In genomic region chr19:7921302-7921954, GRCh38 we compare ENCODE assay signal across 8 cellular contexts. TPM values are rescaled to one million over a fixed set of nuclear protein-coding genes. Genes with fewer than 3 reads are reported as not detected.
A peak's percentile ranks its signal among the peaks of the same experiment; 100 is the strongest.
DNase-seq lines count a peak whose midpoint lies in the region; ATAC-seq lines count a peak whose summit lies in the region.

No MANE protein-coding gene starts in this region.

- peaks cover 18% of the 10 kb centered on the region for H3K27me3 Mint-ChIP-seq in activated CD4-positive, alpha-beta memory T cell treated with anti-CD3 and anti-CD28 coated beads, Interleukin-2, amount 10 ng/mL, durations not matched to agents 7 days and 5 days

- H3K4me1 Mint-ChIP-seq in activated CD4-positive, alpha-beta memory T cell treated with anti-CD3 and anti-CD28 coated beads, Interleukin-2, amount 10 ng/mL, durations not matched to agents 7 days and 5 days = peaks cover 42% of the 10 kb centered on the region

- H3K4me3 ChIP-seq in iPS-18c (ENCODE audit: insufficient read depth, low read depth, low read length) (peak overlapping the region; percentile 56), subcutaneous abdominal adipose tissue (ENCODE audit: low read depth in 1 of 5, low read length in 5 of 5) (peak overlapping the region; percentile 71 to 94 (median 83))

- CTCF ChIA-PET in activated CD4-positive, alpha-beta memory T cell treated with anti-CD3 and anti-CD28 coated beads, Interleukin-2, amount 10 ng/mL, durations not matched to agents 7 days and 5 days (lab: Charles Lee) = interaction anchor here (1.4 to 3.3 kb wide), 6 partner anchors 8 to 353 kb away, joined by 5 to 26 read pairs (median 21); partner anchors contain the start of genes MAP2K7, TIMM44 and TRAPPC5

- H3K36me3 ChIP-seq in subcutaneous abdominal adipose tissue (ENCODE audit: control insufficient read depth in 5 of 5, insufficient read depth in 5 of 5, low read length in 5 of 5) = peaks cover 0 to 15% (median 12%) of the 10 kb centered on the region in 5 donors

- peak overlapping the region; percentile 33 to 83 (median 70) for H3K9ac ChIP-seq in subcutaneous abdominal adipose tissue (ENCODE audit: low read length in 5 of 5)

- ATAC-seq in GM19397 (IDR thresholded peaks at IDR 0.05; ENCODE audit: unreplicated experiment) (no peak), GM19023 (IDR thresholded peaks at IDR 0.05; ENCODE audit: unreplicated experiment) (no peak), GM18868 (IDR thresholded peaks at IDR 0.05; ENCODE audit: unreplicated experiment) (no peak)

- peak overlapping the region; percentile 80 for H3K27ac Mint-ChIP-seq in activated CD4-positive, alpha-beta memory T cell treated with anti-CD3 and anti-CD28 coated beads, Interleukin-2, amount 10 ng/mL, durations not matched to agents 7 days and 5 days

- peak overlapping the region; percentile 60 for H3K27ac ChIP-seq in subcutaneous abdominal adipose tissue (ENCODE audit: low read depth, low read length)

- H3K27me3 ChIP-seq in subcutaneous abdominal adipose tissue (ENCODE audit: control insufficient read depth in 5 of 5, insufficient read depth in 4 of 5, low read length in 5 of 5) = peaks cover 8 to 22% (median 15%) of the 10 kb centered on the region in 5 donors

- no peaks in the 10 kb centered on the region for H3K36me3 Mint-ChIP-seq in activated CD4-positive, alpha-beta memory T cell treated with anti-CD3 and anti-CD28 coated beads, Interleukin-2, amount 10 ng/mL, durations not matched to agents 7 days and 5 days (ENCODE audit: low read depth)

- POLR2A ChIA-PET in activated CD4-positive, alpha-beta memory T cell treated with anti-CD3 and anti-CD28 coated beads, Interleukin-2, amount 10 ng/mL, durations not matched to agents 7 days and 5 days (lab: Charles Lee) = interaction anchor here (1.3 to 3.3 kb wide), 7 partner anchors 8 to 59 kb away, joined by 3 to 26 read pairs (median 8); partner anchors contain the start of genes MAP2K7 and TIMM44

- no peaks in the 10 kb centered on the region for H3K9me3 Mint-ChIP-seq in activated CD4-positive, alpha-beta memory T cell treated with anti-CD3 and anti-CD28 coated beads, Interleukin-2, amount 10 ng/mL, durations not matched to agents 7 days and 5 days

- peaks cover 11 to 57% (median 44%) of the 10 kb centered on the region in 5 donors for H3K4me1 ChIP-seq in subcutaneous abdominal adipose tissue (ENCODE audit: control insufficient read depth in 5 of 5, insufficient read depth in 5 of 5, low read length in 5 of 5)

- DNase-seq in NCI-H82 (lab: John Stamatoyannopoulos, UW) = peak; percentile 66
- DNase-seq in NCI-H82 treated with DMSO at 0.1 percent for 48 hours (lab: John Stamatoyannopoulos, UW; ENCODE audit: unreplicated experiment) = no peak
- no peak for DNase-seq in activated CD4-positive, alpha-beta memory T cell treated with anti-CD3 and anti-CD28 coated beads, Interleukin-2, amount 10 ng/mL, durations not matched to agents 7 days and 5 days

- peak overlapping the region; percentile 82 for H3K4me3 Mint-ChIP-seq in activated CD4-positive, alpha-beta memory T cell treated with anti-CD3 and anti-CD28 coated beads, Interleukin-2, amount 10 ng/mL, durations not matched to agents 7 days and 5 days

- H3K9me3 ChIP-seq in iPS-18c (ENCODE audit: control insufficient read depth, insufficient read depth, low read length) = no peaks in the 10 kb centered on the region
- H3K9me3 ChIP-seq in subcutaneous abdominal adipose tissue (ENCODE audit: control insufficient read depth in 5 of 5, low read length in 5 of 5) = no peaks in the 10 kb centered on the region

RNA-seq across cellular contexts. Expression of gene SNAPC2, which starts 1.3 kb away (rescaled TPM):
- 10 to 100 TPM; 20.4 to 24.1 TPM for total RNA-seq in activated CD4-positive, alpha-beta memory T cell treated with anti-CD3 and anti-CD28 coated beads, Interleukin-2, amount 10 ng/mL, durations not matched to agents 7 days and 5 days

RNA-seq across cellular contexts. Expression of gene CTXN1, which starts 4.5 kb away (rescaled TPM):
- not detected for total RNA-seq in activated CD4-positive, alpha-beta memory T cell treated with anti-CD3 and anti-CD28 coated beads, Interleukin-2, amount 10 ng/mL, durations not matched to agents 7 days and 5 days

RNA-seq across cellular contexts. Expression of gene TGFBR3L, which starts 6.8 kb away (rescaled TPM):
- total RNA-seq in activated CD4-positive, alpha-beta memory T cell treated with anti-CD3 and anti-CD28 coated beads, Interleukin-2, amount 10 ng/mL, durations not matched to agents 7 days and 5 days = 1 to 10 TPM; 4.2 to 4.6 TPM

RNA-seq across cellular contexts. Expression of gene MAP2K7, which starts 17.8 kb away (rescaled TPM):
- total RNA-seq in activated CD4-positive, alpha-beta memory T cell treated with anti-CD3 and anti-CD28 coated beads, Interleukin-2, amount 10 ng/mL, durations not matched to agents 7 days and 5 days = 10 to 100 TPM; 42.6 to 42.9 TPM

RNA-seq across cellular contexts. Expression of gene TIMM44, which starts 22.0 kb away (rescaled TPM):
- total RNA-seq in activated CD4-positive, alpha-beta memory T cell treated with anti-CD3 and anti-CD28 coated beads, Interleukin-2, amount 10 ng/mL, durations not matched to agents 7 days and 5 days = 10 to 100 TPM; 48.4 to 50.9 TPM
